ENCODE assay signal across 11 cellular contexts in genomic region chr20:51540585-51540984, GRCh38. TPM values are rescaled to one million over a fixed set of nuclear protein-coding genes. Genes with fewer than 3 reads are reported as not detected.
A peak's percentile ranks its signal among the peaks of the same experiment; 100 is the strongest.
DNase-seq lines count a peak whose midpoint lies in the region; ATAC-seq and TF ChIP-seq lines count a peak whose summit lies in the region.
"Had no signal": no experiment of that assay in that cellular context is flagged by ENCODE, and none has a peak within 500 bp of the region (broad histone marks: within the 10 kb centered on the region; RNA-seq: fewer than 3 reads in every experiment).

No MANE protein-coding gene starts in this region.

- H3K9ac ChIP-seq in Loucy (ENCODE audit: low read depth, low read length, poor library complexity, severe bottlenecking): peak overlapping the region; percentile 94

- peaks cover 6% of the 10 kb centered on the region for H3K36me3 ChIP-seq in CD4-positive, alpha-beta memory T cell (ENCODE audit: insufficient read depth, low read length)
- no peaks in the 10 kb centered on the region for H3K36me3 ChIP-seq in Loucy (ENCODE audit: insufficient read depth, low read length)

- POLR2A ChIA-PET in CD4-positive, alpha-beta memory T cell (lab: Charles Lee; ENCODE audit: partially characterized antibody): interaction anchor here (1.2 to 5.2 kb wide), 16 partner anchors 11 to 609 kb away, joined by 4 to 109 read pairs (median 18); partner anchors contain the start of gene ADNP

- no peak overlapping the region for H2AFZ ChIP-seq in Loucy (ENCODE audit: low read length)

- H3K4me1 Mint-ChIP-seq in CD4-positive, alpha-beta memory T cell: peaks cover 51 to 73% (median 60%) of the 10 kb centered on the region in 4 donors
- H3K4me1 Mint-ChIP-seq in central memory CD8-positive, alpha-beta T cell: peaks cover 71% of the 10 kb centered on the region
- peaks cover 69 to 80% of the 10 kb centered on the region in 2 donors for H3K4me1 Mint-ChIP-seq in natural killer cell

- H3K27me3 Mint-ChIP-seq in CD4-positive, alpha-beta memory T cell: no peaks in the 10 kb centered on the region
- no peaks in the 10 kb centered on the region for H3K27me3 Mint-ChIP-seq in central memory CD8-positive, alpha-beta T cell
- H3K27me3 Mint-ChIP-seq in natural killer cell (ENCODE audit: low read depth in 2 of 2): peaks cover 0 to 4% of the 10 kb centered on the region in 2 donors

- no peaks in the 10 kb centered on the region for H3K9me3 ChIP-seq in CD4-positive, alpha-beta memory T cell (ENCODE audit: control insufficient read depth in 1 of 2, low read length in 2 of 2)
- no peaks in the 10 kb centered on the region for H3K9me3 ChIP-seq in Loucy (ENCODE audit: insufficient read depth, low read depth, low read length)

- peaks cover 21 to 47% of the 10 kb centered on the region in 2 donors for H3K36me3 Mint-ChIP-seq in CD4-positive, alpha-beta memory T cell
- H3K36me3 Mint-ChIP-seq in central memory CD8-positive, alpha-beta T cell (ENCODE audit: insufficient read depth): peaks cover 38% of the 10 kb centered on the region
- H3K36me3 Mint-ChIP-seq in natural killer cell: no peaks in the 10 kb centered on the region

- TF ChIP-seq CTCF in Loucy (conservative IDR thresholded peaks at IDR 0.05; ENCODE audit: low read length) (no peak), natural killer cell (IDR thresholded peaks at IDR 0.05) (no peak)

- CTCF ChIA-PET in CD4-positive, alpha-beta memory T cell (lab: Charles Lee; ENCODE audit: partially characterized antibody): interaction anchor here (0.9 to 5.9 kb wide), 8 partner anchors 11 to 154 kb away, joined by 3 to 35 read pairs (median 4); no protein-coding TSS in a partner anchor

- H3K27ac Mint-ChIP-seq in CD4-positive, alpha-beta memory T cell: peak overlapping the region; percentile 97 to 100 (median 98)
- H3K27ac Mint-ChIP-seq in central memory CD8-positive, alpha-beta T cell (ENCODE audit: low read depth): peak overlapping the region; percentile 100
- H3K27ac Mint-ChIP-seq in natural killer cell: peak overlapping the region; percentile 95 to 100

- H3K4me1 ChIP-seq in CD4-positive, alpha-beta memory T cell (ENCODE audit: insufficient read depth, low read length): peaks cover 63% of the 10 kb centered on the region
- H3K4me1 ChIP-seq in Loucy (ENCODE audit: insufficient read depth, low read length, poor library complexity, severe bottlenecking): peaks cover 57% of the 10 kb centered on the region

- peak overlapping the region; percentile 98 for H3K27ac ChIP-seq in CD4-positive, alpha-beta memory T cell (ENCODE audit: low read depth, low read length)

- DNase-seq in CD4-positive, alpha-beta memory T cell: peak in 1 of 5 donors; percentile 71
- no peak for DNase-seq in central memory CD8-positive, alpha-beta T cell (ENCODE audit: low spot score in 2 of 2)
- no peak for DNase-seq in natural killer cell
- no peak for DNase-seq in DMS 273 (lab: John Stamatoyannopoulos, UW; ENCODE audit: unreplicated experiment)
- DNase-seq in HT-29 (ENCODE audit: low spot score): no peak
- no peak for DNase-seq in AG08395 (ENCODE audit: low spot score)
- DNase-seq in NCI-H1105 (lab: John Stamatoyannopoulos, UW): no peak
- DNase-seq: DMS79, NCI-H446 treated with DMSO at 0.1 percent for 48 hours, T1000 had no signal

- H4K20me1 ChIP-seq in Loucy (ENCODE audit: insufficient read depth, low read length, poor library complexity, severe bottlenecking): peaks cover 41% of the 10 kb centered on the region

- H3K79me2 ChIP-seq in Loucy (ENCODE audit: insufficient read depth, low read length): peaks cover 53% of the 10 kb centered on the region

- peak overlapping the region; percentile 95 to 99 (median 98) for H3K4me3 Mint-ChIP-seq in CD4-positive, alpha-beta memory T cell
- peak overlapping the region; percentile 98 for H3K4me3 Mint-ChIP-seq in central memory CD8-positive, alpha-beta T cell
- H3K4me3 Mint-ChIP-seq in natural killer cell: peak overlapping the region; percentile 99

- H3F3A ChIP-seq in Loucy (ENCODE audit: low read depth): no peaks in the 10 kb centered on the region

- no peak for ATAC-seq in central memory CD8-positive, alpha-beta T cell (replicated peaks; ENCODE audit: extremely low read depth, poor library complexity, severe bottlenecking)
- no peak for ATAC-seq in natural killer cell

- H3K9me2 ChIP-seq in Loucy (replicated peaks; ENCODE audit: low read depth, low read length): no peaks in the 10 kb centered on the region

- no peaks in the 10 kb centered on the region for H3K27me3 ChIP-seq in CD4-positive, alpha-beta memory T cell (ENCODE audit: insufficient read depth, low read length)
- H3K27me3 ChIP-seq in Loucy (ENCODE audit: insufficient read depth, low read length, poor library complexity, severe bottlenecking): no peaks in the 10 kb centered on the region

- H3K4me3 ChIP-seq in CD4-positive, alpha-beta memory T cell (ENCODE audit: low read length in 2 of 2): peak overlapping the region; percentile 72 to 85
- peak overlapping the region; percentile 93 for H3K4me3 ChIP-seq in Loucy (ENCODE audit: low read length, poor library complexity, severe bottlenecking)

- H3K9me3 Mint-ChIP-seq in CD4-positive, alpha-beta memory T cell: no peaks in the 10 kb centered on the region
- no peaks in the 10 kb centered on the region for H3K9me3 Mint-ChIP-seq in central memory CD8-positive, alpha-beta T cell
- no peaks in the 10 kb centered on the region for H3K9me3 Mint-ChIP-seq in natural killer cell

- peak overlapping the region; percentile 76 for H3K4me2 ChIP-seq in Loucy (ENCODE audit: low read depth, low read length, poor library complexity, severe bottlenecking)

- intact Hi-C loops in CD4-positive, alpha-beta memory T cell (cut with micrococcal nuclease): loop anchor here (5.0 kb wide), 1 partner anchor 113 kb away; no protein-coding TSS in a partner anchor
- intact Hi-C loops in natural killer cell (cut with micrococcal nuclease): loop anchor here (5.0 kb wide), 2 partner anchors 123 to 153 kb away; no protein-coding TSS in a partner anchor

RNA-seq across cellular contexts. Expression of gene NFATC2, which starts 1.9 kb away (rescaled TPM):
- total RNA-seq in CD4-positive, alpha-beta memory T cell: 10 to 100 TPM; 64.9 to 71.6 TPM
- polyA plus RNA-seq in CD4-positive, alpha-beta memory T cell: 10 to 100 TPM; 14.0 to 42.4 TPM
- total RNA-seq in natural killer cell: 100 to 1,000 TPM; 141 to 195 (median 160) TPM
- 0.51 and 0.57 TPM in 2 replicates for total RNA-seq in HT-29 (2014; rRNA removed; shearing (Covaris generic))

Comparison
In these comparisons a context has a peak if more than half of its experiments do, and no peak if none do; other contexts are left out.
1. RNA of gene NFATC2, which starts 1.9 kb away (total RNA-seq): 141 to 195 TPM in natural killer cell and 64.9 to 71.6 TPM in CD4-positive, alpha-beta memory T cell; 0.51 to 0.57 TPM in HT-29; every median in the first group is over 10 times any median in the second.
2. Peak in every context shown above with its lines, with median percentiles within 50 percentile points of each other: H3K27ac Mint-ChIP-seq and H3K4me3 Mint-ChIP-seq.